Comparison of ENCODE assay signal across 1 cellular context in genomic region chr4:78656968-78657445, GRCh38.
TF ChIP-seq lines count a peak whose summit lies in the region.

No MANE protein-coding gene starts in this region.

TF ChIP-seq in K562, 482 proteins besides CTCF, POLR2A, EP300 and RAD21 (continued from another document and continues in another):
- peak; percentile 68; the same call in 1 of the 2 replicates for TF ChIP-seq ZBTB40 (IDR thresholded peaks at IDR 0.05)
- no peak for TF ChIP-seq ZBTB40 (CRISPR knock-in tag; IDR thresholded peaks at IDR 0.05)
- no peak; the same call in 1 of the 2 replicates for TF ChIP-seq SMAD4 (CRISPR knock-in tag; conservative IDR thresholded peaks at IDR 0.05)
- no peak for TF ChIP-seq ZNF644 (tag; IDR thresholded peaks at IDR 0.05; ENCODE audit: low read depth)
- no peak for TF ChIP-seq KDM5B (IDR thresholded peaks at IDR 0.05; ENCODE audit: insufficient replicate concordance, low read depth, low read length)
- TF ChIP-seq ZBTB17 (CRISPR knock-in tag; IDR thresholded peaks at IDR 0.05) = no peak
- no peak for TF ChIP-seq PHF20 (IDR thresholded peaks at IDR 0.05; ENCODE audit: partially characterized antibody)
- TF ChIP-seq CC2D1A (IDR thresholded peaks at IDR 0.05) = 0 out of 2 replicates have a peak, but pooled peaks have one; percentile 26
- no peak for TF ChIP-seq CBX8 (IDR thresholded peaks at IDR 0.05; ENCODE audit: borderline replicate concordance, extremely low read depth, low read depth, low read length, poor library complexity, severe bottlenecking)
- 0 out of 2 replicates have a peak, but pooled peaks have one; percentile 3 for TF ChIP-seq MAFK (IDR thresholded peaks at IDR 0.05; ENCODE audit: low read length)
- no peak for TF ChIP-seq ZBTB34 (CRISPR knock-in tag; IDR thresholded peaks at IDR 0.05)
- TF ChIP-seq ARID4B (CRISPR knock-in tag; IDR thresholded peaks at IDR 0.05) = no peak
- TF ChIP-seq KAT7 (CRISPR knock-in tag; IDR thresholded peaks at IDR 0.05; ENCODE audit: borderline replicate concordance) = no peak
- no peak for TF ChIP-seq KLF10 (CRISPR knock-in tag; IDR thresholded peaks at IDR 0.05)
- no peak for TF ChIP-seq KHSRP (IDR thresholded peaks at IDR 0.05)
- no peak for TF ChIP-seq ZNF431 (CRISPR knock-in tag; IDR thresholded peaks at IDR 0.05)
- TF ChIP-seq ZNF655 (CRISPR knock-in tag; IDR thresholded peaks at IDR 0.05) = no peak
- TF ChIP-seq CHD2 (IDR thresholded peaks at IDR 0.05; ENCODE audit: low read depth, low read length) = no peak
- no peak for TF ChIP-seq ZNF695 (CRISPR knock-in tag; IDR thresholded peaks at IDR 0.05)
- no peak for TF ChIP-seq ELF2 (CRISPR knock-in tag; IDR thresholded peaks at IDR 0.05)
- TF ChIP-seq CHD7 (IDR thresholded peaks at IDR 0.05; ENCODE audit: low read depth, low read length) = no peak
- TF ChIP-seq SPI1 (IDR thresholded peaks at IDR 0.05; ENCODE audit: borderline replicate concordance, low read depth, low read length) = 0 out of 2 replicates have a peak, but pooled peaks have one; percentile 62
- no peak for TF ChIP-seq RNF2 (IDR thresholded peaks at IDR 0.05)
- no peak for TF ChIP-seq SRSF1 (IDR thresholded peaks at IDR 0.05; ENCODE audit: low read depth, low read length)
- no peak for TF ChIP-seq ZNF77 (CRISPR knock-in tag; IDR thresholded peaks at IDR 0.05)
- no peak for TF ChIP-seq ZNF133 (CRISPR knock-in tag; IDR thresholded peaks at IDR 0.05)
- no peak for TF ChIP-seq PURB (CRISPR knock-in tag; IDR thresholded peaks at IDR 0.05; ENCODE audit: low read depth)
